1 cellular context compared by ENCODE assay signal in the genomic region with DNA sequence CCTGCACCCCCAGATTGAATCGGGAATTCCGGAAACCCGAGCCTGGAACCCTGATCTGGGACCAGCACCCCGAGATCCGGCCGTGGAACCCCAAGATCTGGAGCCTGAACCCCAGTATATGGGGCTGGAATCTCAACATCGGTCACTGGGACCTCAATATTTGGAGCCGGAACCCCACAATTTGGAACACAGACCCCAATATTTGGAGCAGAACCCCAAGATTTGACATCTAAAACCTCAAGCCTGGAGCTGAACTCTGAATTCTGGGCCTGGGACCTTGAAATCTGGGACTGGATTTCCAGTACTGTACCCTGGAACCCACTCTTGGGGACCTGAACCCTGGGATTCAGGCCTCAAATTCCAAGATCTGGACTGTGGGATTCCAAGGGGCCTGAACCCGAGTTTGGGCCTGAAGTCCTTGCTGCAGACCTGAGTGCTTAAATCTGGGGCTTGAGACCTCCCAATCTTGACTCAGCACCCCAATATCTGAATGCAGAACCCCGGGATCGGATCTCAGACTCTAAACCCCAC.
TF ChIP-seq lines count a peak whose summit lies in the region.

No MANE protein-coding gene starts in this region.

TF ChIP-seq in HepG2, 621 proteins besides CTCF, POLR2A, EP300 and RAD21:
- TF ChIP-seq, protein P1, sequence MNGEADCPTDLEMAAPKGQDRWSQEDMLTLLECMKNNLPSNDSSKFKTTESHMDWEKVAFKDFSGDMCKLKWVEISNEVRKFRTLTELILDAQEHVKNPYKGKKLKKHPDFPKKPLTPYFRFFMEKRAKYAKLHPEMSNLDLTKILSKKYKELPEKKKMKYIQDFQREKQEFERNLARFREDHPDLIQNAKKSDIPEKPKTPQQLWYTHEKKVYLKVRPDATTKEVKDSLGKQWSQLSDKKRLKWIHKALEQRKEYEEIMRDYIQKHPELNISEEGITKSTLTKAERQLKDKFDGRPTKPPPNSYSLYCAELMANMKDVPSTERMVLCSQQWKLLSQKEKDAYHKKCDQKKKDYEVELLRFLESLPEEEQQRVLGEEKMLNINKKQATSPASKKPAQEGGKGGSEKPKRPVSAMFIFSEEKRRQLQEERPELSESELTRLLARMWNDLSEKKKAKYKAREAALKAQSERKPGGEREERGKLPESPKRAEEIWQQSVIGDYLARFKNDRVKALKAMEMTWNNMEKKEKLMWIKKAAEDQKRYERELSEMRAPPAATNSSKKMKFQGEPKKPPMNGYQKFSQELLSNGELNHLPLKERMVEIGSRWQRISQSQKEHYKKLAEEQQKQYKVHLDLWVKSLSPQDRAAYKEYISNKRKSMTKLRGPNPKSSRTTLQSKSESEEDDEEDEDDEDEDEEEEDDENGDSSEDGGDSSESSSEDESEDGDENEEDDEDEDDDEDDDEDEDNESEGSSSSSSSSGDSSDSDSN (CRISPR knock-in tag; IDR thresholded peaks at IDR 0.05): 0 out of 2 replicates have a peak, but pooled peaks have one; percentile 25
- TF ChIP-seq, protein P2, sequence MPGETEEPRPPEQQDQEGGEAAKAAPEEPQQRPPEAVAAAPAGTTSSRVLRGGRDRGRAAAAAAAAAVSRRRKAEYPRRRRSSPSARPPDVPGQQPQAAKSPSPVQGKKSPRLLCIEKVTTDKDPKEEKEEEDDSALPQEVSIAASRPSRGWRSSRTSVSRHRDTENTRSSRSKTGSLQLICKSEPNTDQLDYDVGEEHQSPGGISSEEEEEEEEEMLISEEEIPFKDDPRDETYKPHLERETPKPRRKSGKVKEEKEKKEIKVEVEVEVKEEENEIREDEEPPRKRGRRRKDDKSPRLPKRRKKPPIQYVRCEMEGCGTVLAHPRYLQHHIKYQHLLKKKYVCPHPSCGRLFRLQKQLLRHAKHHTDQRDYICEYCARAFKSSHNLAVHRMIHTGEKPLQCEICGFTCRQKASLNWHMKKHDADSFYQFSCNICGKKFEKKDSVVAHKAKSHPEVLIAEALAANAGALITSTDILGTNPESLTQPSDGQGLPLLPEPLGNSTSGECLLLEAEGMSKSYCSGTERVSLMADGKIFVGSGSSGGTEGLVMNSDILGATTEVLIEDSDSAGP (CRISPR knock-in tag; IDR thresholded peaks at IDR 0.05; ENCODE audit: borderline replicate concordance): 0 out of 2 replicates have a peak, but pooled peaks have one; percentile 23
- TF ChIP-seq, protein P3, sequence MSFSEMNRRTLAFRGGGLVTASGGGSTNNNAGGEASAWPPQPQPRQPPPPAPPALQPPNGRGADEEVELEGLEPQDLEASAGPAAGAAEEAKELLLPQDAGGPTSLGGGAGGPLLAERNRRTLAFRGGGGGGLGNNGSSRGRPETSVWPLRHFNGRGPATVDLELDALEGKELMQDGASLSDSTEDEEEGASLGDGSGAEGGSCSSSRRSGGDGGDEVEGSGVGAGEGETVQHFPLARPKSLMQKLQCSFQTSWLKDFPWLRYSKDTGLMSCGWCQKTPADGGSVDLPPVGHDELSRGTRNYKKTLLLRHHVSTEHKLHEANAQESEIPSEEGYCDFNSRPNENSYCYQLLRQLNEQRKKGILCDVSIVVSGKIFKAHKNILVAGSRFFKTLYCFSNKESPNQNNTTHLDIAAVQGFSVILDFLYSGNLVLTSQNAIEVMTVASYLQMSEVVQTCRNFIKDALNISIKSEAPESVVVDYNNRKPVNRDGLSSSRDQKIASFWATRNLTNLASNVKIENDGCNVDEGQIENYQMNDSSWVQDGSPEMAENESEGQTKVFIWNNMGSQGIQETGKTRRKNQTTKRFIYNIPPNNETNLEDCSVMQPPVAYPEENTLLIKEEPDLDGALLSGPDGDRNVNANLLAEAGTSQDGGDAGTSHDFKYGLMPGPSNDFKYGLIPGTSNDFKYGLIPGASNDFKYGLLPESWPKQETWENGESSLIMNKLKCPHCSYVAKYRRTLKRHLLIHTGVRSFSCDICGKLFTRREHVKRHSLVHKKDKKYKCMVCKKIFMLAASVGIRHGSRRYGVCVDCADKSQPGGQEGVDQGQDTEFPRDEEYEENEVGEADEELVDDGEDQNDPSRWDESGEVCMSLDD (CRISPR knock-in tag; IDR thresholded peaks at IDR 0.05; ENCODE audit: borderline replicate concordance): peak; percentile 94
- TF ChIP-seq NONO (IDR thresholded peaks at IDR 0.05): no peak
- TF ChIP-seq NONO (CRISPR knock-in tag; conservative IDR thresholded peaks at IDR 0.05): no peak
- TF ChIP-seq, protein P4, sequence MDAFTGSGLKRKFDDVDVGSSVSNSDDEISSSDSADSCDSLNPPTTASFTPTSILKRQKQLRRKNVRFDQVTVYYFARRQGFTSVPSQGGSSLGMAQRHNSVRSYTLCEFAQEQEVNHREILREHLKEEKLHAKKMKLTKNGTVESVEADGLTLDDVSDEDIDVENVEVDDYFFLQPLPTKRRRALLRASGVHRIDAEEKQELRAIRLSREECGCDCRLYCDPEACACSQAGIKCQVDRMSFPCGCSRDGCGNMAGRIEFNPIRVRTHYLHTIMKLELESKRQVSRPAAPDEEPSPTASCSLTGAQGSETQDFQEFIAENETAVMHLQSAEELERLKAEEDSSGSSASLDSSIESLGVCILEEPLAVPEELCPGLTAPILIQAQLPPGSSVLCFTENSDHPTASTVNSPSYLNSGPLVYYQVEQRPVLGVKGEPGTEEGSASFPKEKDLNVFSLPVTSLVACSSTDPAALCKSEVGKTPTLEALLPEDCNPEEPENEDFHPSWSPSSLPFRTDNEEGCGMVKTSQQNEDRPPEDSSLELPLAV (CRISPR knock-in tag; conservative IDR thresholded peaks at IDR 0.05; ENCODE audit: low read depth): no peak
